In the genomic region with DNA sequence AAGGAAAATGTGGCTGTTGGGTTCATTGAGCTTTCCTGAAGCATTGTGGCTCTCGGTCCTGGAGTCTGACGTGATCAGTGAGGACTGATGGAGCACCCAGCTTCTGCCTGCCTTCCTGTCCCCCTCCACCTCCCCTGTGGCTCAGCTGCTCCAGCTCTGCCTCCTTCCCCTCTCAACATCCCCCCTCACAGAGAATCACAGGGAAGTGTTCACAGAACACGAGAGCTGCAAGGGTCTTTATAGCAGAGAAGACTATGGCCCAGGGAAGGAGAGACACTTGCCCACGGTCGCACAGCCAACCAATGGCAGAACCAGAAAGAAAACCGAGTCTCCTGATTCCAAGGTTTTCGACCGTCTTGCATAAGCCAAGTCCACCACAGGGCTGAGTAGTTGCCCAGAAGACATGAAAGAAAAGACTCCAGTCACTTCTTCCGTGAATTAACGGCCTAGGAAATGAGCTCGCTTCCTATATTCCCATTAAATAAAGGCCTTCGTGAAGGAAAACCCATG, we compare ENCODE assay signal across 12 cellular contexts. TPM values are rescaled to one million over a fixed set of nuclear protein-coding genes. Genes with fewer than 3 reads are reported as not detected.
DNase-seq lines count a peak whose midpoint lies in the region; TF ChIP-seq lines count a peak whose summit lies in the region.
"Had no signal": no experiment of that assay in that cellular context is flagged by ENCODE, and none has a peak within 500 bp of the region (broad histone marks: within the 10 kb centered on the region; RNA-seq: fewer than 3 reads in every experiment).

No MANE protein-coding gene starts in this region.

- H2BK120ac ChIP-seq in mesendoderm (ENCODE audit: low read depth, low read length), result no peak overlapping the region

- no peaks in the 10 kb centered on the region for H3K36me3 ChIP-seq in mesendoderm (ENCODE audit: control insufficient read depth, insufficient read depth, low read length)

- H3K9me3 Mint-ChIP-seq in nephron progenitor cell, result no peaks in the 10 kb centered on the region
- peaks cover 3% of the 10 kb centered on the region for H3K9me3 Mint-ChIP-seq in type B pancreatic cell
- H3K9me3 Mint-ChIP-seq: activated naive CD4-positive, alpha-beta T cell treated with anti-CD3 and anti-CD28 coated beads for 36 hours had no signal

- no peak overlapping the region for H3K23ac ChIP-seq in mesendoderm (ENCODE audit: low read length)

- no peak for TF ChIP-seq CTCF in fibroblast of the aortic adventitia (IDR thresholded peaks at IDR 0.05; ENCODE audit: insufficient read depth, low read length)
- TF ChIP-seq CTCF in nephron progenitor cell (IDR thresholded peaks at IDR 0.05), result no peak
- TF ChIP-seq CTCF in type B pancreatic cell (conservative IDR thresholded peaks at IDR 0.05), result no peak

- no peaks in the 10 kb centered on the region for H3K4me1 ChIP-seq in mesendoderm (ENCODE audit: control insufficient read depth, low read depth, low read length)

- no peak overlapping the region for H3K27ac ChIP-seq in mesendoderm (ENCODE audit: low read depth, low read length)
- H3K27ac ChIP-seq: 22Rv1, KMS-11 had no signal

- no peak overlapping the region for H3K9ac ChIP-seq in mesendoderm (ENCODE audit: low read length)
- H3K9ac ChIP-seq: KMS-11 had no signal

- H3K79me2 ChIP-seq in mesendoderm (ENCODE audit: control insufficient read depth, insufficient read depth, low read length), result no peaks in the 10 kb centered on the region

- H3K4ac ChIP-seq in mesendoderm (ENCODE audit: low read depth, low read length), result no peak overlapping the region

- H3K27ac Mint-ChIP-seq in nephron progenitor cell, result peak overlapping the region; percentile 42
- H3K27ac Mint-ChIP-seq in type B pancreatic cell, result peak overlapping the region; percentile 12
- H3K27ac Mint-ChIP-seq: activated naive CD4-positive, alpha-beta T cell treated with anti-CD3 and anti-CD28 coated beads for 36 hours had no signal

- H4K8ac ChIP-seq in mesendoderm (ENCODE audit: low read depth, low read length), result no peak overlapping the region

- H3K27me3 Mint-ChIP-seq in nephron progenitor cell (ENCODE audit: low read depth, poor library complexity) (peaks cover 11% of the 10 kb centered on the region), type B pancreatic cell (no peaks in the 10 kb centered on the region)

- no peak overlapping the region for H3K56ac ChIP-seq in mesendoderm (ENCODE audit: low read length)

- no peak overlapping the region for H2AK5ac ChIP-seq in mesendoderm (ENCODE audit: low read length)

- no peaks in the 10 kb centered on the region for H3K79me1 ChIP-seq in mesendoderm (ENCODE audit: low read length)

- H2BK15ac ChIP-seq in mesendoderm (replicated peaks; ENCODE audit: low read depth), result no peak overlapping the region

- no peaks in the 10 kb centered on the region for H3K36me3 Mint-ChIP-seq in nephron progenitor cell (ENCODE audit: low read depth)
- H3K36me3 Mint-ChIP-seq in type B pancreatic cell, result no peaks in the 10 kb centered on the region

- WGBS in mesendoderm (ENCODE audit: extremely low coverage, insufficient coverage, low lambda C conversion rate), result no CpG with 5 or more reads among the region's 12 CpGs

- H3K18ac ChIP-seq in mesendoderm (ENCODE audit: low read length), result no peak overlapping the region

- H3K4me3 Mint-ChIP-seq in nephron progenitor cell, result peak overlapping the region; percentile 71
- peak overlapping the region; percentile 24 for H3K4me3 Mint-ChIP-seq in type B pancreatic cell

- H3K4me1 Mint-ChIP-seq in nephron progenitor cell, result peaks cover 24% of the 10 kb centered on the region
- peaks cover 30% of the 10 kb centered on the region for H3K4me1 Mint-ChIP-seq in type B pancreatic cell (ENCODE audit: unreplicated experiment)

- no peaks in the 10 kb centered on the region for H3K27me3 ChIP-seq in mesendoderm (ENCODE audit: insufficient read depth, low read length, poor library complexity)

- H2BK5ac ChIP-seq in mesendoderm (ENCODE audit: low read length), result no peak overlapping the region

- H3K4me2 ChIP-seq in mesendoderm (ENCODE audit: low read length), result no peak overlapping the region
- H3K4me2 ChIP-seq: KMS-11 had no signal

- DNase-seq in NCI-H2227 treated with DMSO at 0.1 percent for 48 hours (lab: John Stamatoyannopoulos, UW) (peak; percentile 10), NCI-H2227 (lab: John Stamatoyannopoulos, UW; ENCODE audit: unreplicated experiment) (no peak), fibroblast of the aortic adventitia (ENCODE audit: low read depth) (peak; percentile 73), nephron progenitor cell (no peak), type B pancreatic cell (ENCODE audit: extremely low spot score, unreplicated experiment) (no peak), mesendoderm (no peak), NCI-H82 (lab: John Stamatoyannopoulos, UW) (no peak)
- no peak for DNase-seq in activated CD4-positive, alpha-beta T cell treated with anti-CD3 and anti-CD28 coated beads, Interleukin-2, amount 50 U/mL, for 1 hour
- DNase-seq: NCI-H226 had no signal

- no peak overlapping the region for H3K4me3 ChIP-seq in fibroblast of the aortic adventitia (ENCODE audit: low read depth, low read length)
- H3K4me3 ChIP-seq in mesendoderm (ENCODE audit: low read length), result no peak overlapping the region

- no peak overlapping the region for H4K5ac ChIP-seq in mesendoderm (ENCODE audit: low read length)

RNA-seq across cellular contexts. Expression of gene MYOC, which starts 2.3 kb away (rescaled TPM):
- total RNA-seq in fibroblast of the aortic adventitia (ENCODE audit: low replicate concordance) (0.36 and 3.8 TPM in 2 replicates), type B pancreatic cell (ENCODE audit: low replicate concordance) (not detected in 2 replicates)
- polyA plus RNA-seq in mesendoderm (2013, experiment 1 of 2), result not detected
- polyA plus RNA-seq in mesendoderm (2013, experiment 2 of 2), result not detected
- total RNA-seq: activated naive CD4-positive, alpha-beta T cell treated with anti-CD3 and anti-CD28 coated beads for 36 hours had no signal

RNA-seq across cellular contexts. Expression of gene MYOCOS, which starts 32.7 kb away (rescaled TPM):
- not detected in 2 replicates for total RNA-seq in fibroblast of the aortic adventitia (ENCODE audit: low replicate concordance)
- not detected in 2 replicates for total RNA-seq in type B pancreatic cell (ENCODE audit: low replicate concordance)
- polyA plus RNA-seq in mesendoderm (2013, experiment 1 of 2), result not detected
- not detected for polyA plus RNA-seq in mesendoderm (2013, experiment 2 of 2)
- total RNA-seq: activated naive CD4-positive, alpha-beta T cell treated with anti-CD3 and anti-CD28 coated beads for 36 hours had no signal

Comparison
In these comparisons a context has a peak if more than half of its experiments do, and no peak if none do; other contexts are left out.
1. DNase-seq: peak in NCI-H2227 treated with DMSO at 0.1 percent for 48 hours (single experiment) and fibroblast of the aortic adventitia (single experiment); none in NCI-H2227 (single experiment), nephron progenitor cell (single experiment), type B pancreatic cell (single experiment), activated CD4-positive, alpha-beta T cell treated with anti-CD3 and anti-CD28 coated beads, Interleukin-2, amount 50 U/mL, for 1 hour (single experiment), mesendoderm (single experiment) and NCI-H82 (single experiment).